In genomic region chrX:25178555-25178954, GRCh38 we compare ENCODE assay signal across 20 cellular contexts.
"Had no signal": no experiment of that assay in that cellular context is flagged by ENCODE, and none has a peak within 500 bp of the region (broad histone marks: within the 10 kb centered on the region; RNA-seq: fewer than 3 reads in every experiment).

No MANE protein-coding gene starts in this region.

- ATAC-seq: heart left ventricle; left colon; psoas muscle; right lobe of liver; stimulated activated effector memory CD8-positive, alpha-beta T cell treated with anti-CD3 and anti-CD28 coated beads, Interleukin-12 subunit alpha, Interleukin-12 subunit beta, amount 100 ng/mL, for 72 hours; stimulated activated naive CD8-positive, alpha-beta T cell treated with anti-CD3 and anti-CD28 coated beads, Interleukin-15, Interleukin-2, amounts not matched to agents 100 U/mL and 50 U/mL, for 24 hours had no signal

- H3K4me1 ChIP-seq: colonic mucosa, heart left ventricle, psoas muscle, right lobe of liver, tibial artery, upper lobe of left lung, uterus had no signal

- H3K36me3 Mint-ChIP-seq: naive B cell; stimulated activated effector memory CD8-positive, alpha-beta T cell treated with anti-CD3 and anti-CD28 coated beads, Interleukin-12 subunit alpha, Interleukin-12 subunit beta, amount 100 ng/mL, for 72 hours had no signal

- H3K27me3 ChIP-seq: colonic mucosa, tibial artery, upper lobe of left lung, uterus had no signal

- H3K4me1 Mint-ChIP-seq: naive B cell; stimulated activated effector memory CD8-positive, alpha-beta T cell treated with anti-CD3 and anti-CD28 coated beads, Interleukin-12 subunit alpha, Interleukin-12 subunit beta, amount 100 ng/mL, for 72 hours had no signal

- H3K9me3 ChIP-seq: colonic mucosa, heart left ventricle, psoas muscle, right lobe of liver, tibial artery, upper lobe of left lung, uterus had no signal

- H3K27ac Mint-ChIP-seq: endodermal cell; naive B cell; nephron progenitor cell; stimulated activated effector memory CD8-positive, alpha-beta T cell treated with anti-CD3 and anti-CD28 coated beads, Interleukin-12 subunit alpha, Interleukin-12 subunit beta, amount 100 ng/mL, for 72 hours had no signal

- DNase-seq: colonic mucosa; dermis blood vessel endothelial cell; effector CD4-positive, alpha-beta T cell; endodermal cell; heart left ventricle; hippocampal formation; left colon; mesendoderm; naive B cell; nephron progenitor cell; psoas muscle; retina; right lobe of liver; stimulated activated CD4-positive, alpha-beta T cell treated with anti-CD3 and anti-CD28 coated beads, Interleukin-4, amount 100 ng/mL, for 1 hour; stimulated activated CD8-positive, alpha-beta memory T cell treated with anti-CD3 and anti-CD28 coated beads, Interleukin-4, amount 100 ng/mL, for 48 hours; stimulated activated naive CD8-positive, alpha-beta T cell treated with anti-CD3 and anti-CD28 coated beads, Interleukin-15, Interleukin-2, amounts not matched to agents 100 U/mL and 50 U/mL, for 24 hours; tibial artery; upper lobe of left lung; uterus had no signal

- H3K27ac ChIP-seq: colonic mucosa, heart left ventricle, psoas muscle, right lobe of liver, tibial artery, upper lobe of left lung, uterus had no signal

- H3K9me3 Mint-ChIP-seq: endodermal cell; nephron progenitor cell; stimulated activated effector memory CD8-positive, alpha-beta T cell treated with anti-CD3 and anti-CD28 coated beads, Interleukin-12 subunit alpha, Interleukin-12 subunit beta, amount 100 ng/mL, for 72 hours had no signal

- H3K4me3 ChIP-seq: colonic mucosa, heart left ventricle, psoas muscle, right lobe of liver, tibial artery, upper lobe of left lung, uterus had no signal

- H3K36me3 ChIP-seq: colonic mucosa, heart left ventricle, right lobe of liver, tibial artery, upper lobe of left lung, uterus had no signal

- H3K4me3 Mint-ChIP-seq: endodermal cell; naive B cell; nephron progenitor cell; stimulated activated effector memory CD8-positive, alpha-beta T cell treated with anti-CD3 and anti-CD28 coated beads, Interleukin-12 subunit alpha, Interleukin-12 subunit beta, amount 100 ng/mL, for 72 hours had no signal
